ENCODE assay signal across 18 cellular contexts in genomic region chr10:86104156-86104555, GRCh38.
"Had no signal": no experiment of that assay in that cellular context is flagged by ENCODE, and none has a peak within 500 bp of the region (broad histone marks: within the 10 kb centered on the region; RNA-seq: fewer than 3 reads in every experiment).

No MANE protein-coding gene starts in this region.

- H3K4me3 ChIP-seq: colonic mucosa, lung, mucosa of descending colon, prostate gland, right atrium auricular region, smooth muscle cell, thoracic aorta, tibial nerve, upper lobe of left lung had no signal

- H3K27ac ChIP-seq: colonic mucosa, prostate gland, right atrium auricular region, thoracic aorta, tibial nerve, upper lobe of left lung had no signal

- H3K4me1 ChIP-seq: colonic mucosa, prostate gland, right atrium auricular region, tibial nerve, upper lobe of left lung had no signal

- H3K9me3 ChIP-seq: colonic mucosa, mucosa of descending colon, prostate gland, right atrium auricular region, thoracic aorta, upper lobe of left lung had no signal

- DNase-seq: colonic mucosa; effector memory CD8-positive, alpha-beta T cell; immature natural killer cell; mucosa of descending colon; naive B cell; stimulated activated CD4-positive, alpha-beta T cell treated with anti-CD3 and anti-CD28 coated beads, Interleukin-2, amount 100 ng/mL, for 24 hours; stimulated activated CD4-positive, alpha-beta T cell treated with anti-CD3 and anti-CD28 coated beads, Interleukin-4, amount 100 ng/mL, for 24 hours; stimulated activated naive CD8-positive, alpha-beta T cell treated with anti-CD3 and anti-CD28 coated beads, Interleukin-15, Interleukin-2, amounts not matched to agents 100 U/mL and 50 U/mL, for 24 hours had no signal

- ATAC-seq: effector memory CD8-positive, alpha-beta T cell; left lobe of liver; sciatic nerve; stimulated activated memory B cell treated with anti-CD40 and anti-IgM and Interleukin-4, amounts not matched to agents 10 μg/mL and 1 μg/mL and 100 μg/mL, for 72 hours; stimulated activated naive CD8-positive, alpha-beta T cell treated with anti-CD3 and anti-CD28 coated beads, Interleukin-15, Interleukin-2, amounts not matched to agents 100 U/mL and 50 U/mL, for 24 hours had no signal

- H3K36me3 ChIP-seq: colonic mucosa, prostate gland, right atrium auricular region, thoracic aorta, tibial nerve, upper lobe of left lung had no signal

- H3K27me3 ChIP-seq: colonic mucosa, right atrium auricular region, tibial nerve, upper lobe of left lung had no signal
